1 cellular context compared by ENCODE assay signal in genomic region chr6:130377911-130378310, GRCh38.
TF ChIP-seq lines count a peak whose summit lies in the region.

No MANE protein-coding gene starts in this region.

TF ChIP-seq in HepG2, 621 proteins besides CTCF, POLR2A, EP300 and RAD21:
- TF ChIP-seq ZNF142 (CRISPR knock-in tag; IDR thresholded peaks at IDR 0.05) (no peak), STAT5B (CRISPR knock-in tag; IDR thresholded peaks at IDR 0.05) (no peak), REL (CRISPR knock-in tag; conservative IDR thresholded peaks at IDR 0.05) (no peak), SOX13 (IDR thresholded peaks at IDR 0.05) (no peak), SOX13 (CRISPR knock-in tag; conservative IDR thresholded peaks at IDR 0.05 in 1 of 2, IDR thresholded peaks at IDR 0.05 in 1 of 2) (0 out of 4 replicates have a peak, but pooled peaks of 1 of the 2 experiments have one; percentile 7), ATRX (CRISPR knock-in tag; IDR thresholded peaks at IDR 0.05; ENCODE audit: borderline replicate concordance) (no peak), FIP1L1 (IDR thresholded peaks at IDR 0.05; ENCODE audit: borderline replicate concordance, insufficient read depth, low read depth, low read length) (no peak)
TF ChIP-seq in HepG2: peak in this region for 1.
